In genomic region chr5:22539756-22540155, GRCh38 we compare ENCODE assay signal across 29 cellular contexts.
"Had no signal": no experiment of that assay in that cellular context is flagged by ENCODE, and none has a peak within 500 bp of the region (broad histone marks: within the 10 kb centered on the region; RNA-seq: fewer than 3 reads in every experiment).

No MANE protein-coding gene starts in this region.

- ATAC-seq: Panc1, Right ventricle myocardium inferior, SK-N-SH treated with all-trans-retinoic acid at 6 μM for 48 hours had no signal

- H3K27me3 ChIP-seq: SJCRH30 had no signal

- H3K36me3 ChIP-seq: SJCRH30 had no signal

- H3K27ac ChIP-seq: KMS-11, PC-9, RWPE1, SJCRH30, SK-N-MC had no signal

- DNase-seq: Karpas-422, KBM-7, MM.1S, MV-4-11, NCI-H1092, NCI-H1105, NCI-H1417 treated with DMSO at 0.1 percent for 48 hours, NCI-H1436 treated with DMSO at 0.1 percent for 48 hours, NCI-H1694 treated with DMSO at 0.1 percent for 48 hours, NCI-H187 treated with DMSO at 0.1 percent for 48 hours, NCI-H2029, NCI-H2081, NCI-H2171 treated with DMSO at 0.1 percent for 48 hours, NCI-H2227 treated with DMSO at 0.1 percent for 48 hours, NCI-H345, NCI-H510A treated with DMSO at 0.1 percent for 48 hours, NCI-H524 treated with DMSO at 0.1 percent for 48 hours, NCI-H526 treated with DMSO at 0.1 percent for 48 hours, NCI-H774, PC-9, SHP77, SIG-M5, SJCRH30 had no signal

- H3K4me3 ChIP-seq: PC-9, SJCRH30, SK-N-MC had no signal
